Comparison of ENCODE assay signal across 23 cellular contexts in the genomic region with DNA sequence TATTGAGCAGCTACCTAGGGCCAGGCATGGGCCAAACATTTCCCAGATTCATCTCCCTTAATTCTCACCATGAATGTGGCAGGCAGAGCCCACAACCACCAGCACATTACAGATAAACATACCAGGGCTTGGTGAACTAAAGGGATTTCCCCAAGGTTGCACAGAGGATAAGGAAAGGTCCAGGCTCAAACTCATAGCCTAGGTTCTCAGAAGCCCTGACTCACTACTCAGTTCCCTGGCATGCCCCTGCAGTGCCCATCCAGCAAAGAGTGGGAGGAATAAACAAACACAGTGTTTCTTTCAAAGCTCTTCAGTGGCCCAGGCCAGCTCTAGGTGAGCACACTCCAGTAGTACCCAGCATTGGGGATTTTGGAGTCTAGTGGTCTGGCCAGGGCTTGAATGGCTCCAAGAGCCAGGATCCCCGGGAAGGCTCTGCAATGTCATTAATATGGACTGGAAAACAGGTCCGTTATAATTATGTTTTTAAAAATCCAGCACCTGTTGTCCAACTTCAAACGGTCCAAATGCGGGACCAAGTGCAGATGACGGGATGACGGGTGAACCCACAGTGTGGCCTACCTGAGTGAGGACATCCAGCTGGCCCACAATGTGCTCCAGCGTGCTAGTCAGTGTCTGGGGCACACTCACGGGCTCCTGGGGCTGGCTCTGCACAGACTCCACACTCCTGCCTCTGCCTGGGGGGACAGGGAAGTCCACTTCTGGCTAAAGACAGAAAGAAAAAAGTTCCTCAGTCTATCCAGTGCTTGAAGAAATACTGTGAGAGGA. TPM values are rescaled to one million over a fixed set of nuclear protein-coding genes. Genes with fewer than 3 reads are reported as not detected.
A peak's percentile ranks its signal among the peaks of the same experiment; 100 is the strongest.
DNase-seq lines count a peak whose midpoint lies in the region; ATAC-seq and TF ChIP-seq lines count a peak whose summit lies in the region.
"Had no signal": no experiment of that assay in that cellular context is flagged by ENCODE, and none has a peak within 500 bp of the region (broad histone marks: within the 10 kb centered on the region; RNA-seq: fewer than 3 reads in every experiment).

No MANE protein-coding gene starts in this region.

- H3K27ac ChIP-seq in epithelial cell of prostate: no peak overlapping the region
- H3K27ac ChIP-seq: coronary artery, right lobe of liver had no signal

- H3K27ac Mint-ChIP-seq in activated naive CD8-positive, alpha-beta T cell treated with anti-CD3 and anti-CD28 coated beads, Interleukin-2, amount 50 U/mL, for 24 hours: no peak overlapping the region
- no peak overlapping the region for H3K27ac Mint-ChIP-seq in activated naive CD8-positive, alpha-beta T cell treated with anti-CD3 and anti-CD28 coated beads for 36 hours
- H3K27ac Mint-ChIP-seq in activated CD8-positive, alpha-beta T cell treated with anti-CD3 and anti-CD28 coated beads for 36 hours: no peak overlapping the region
- H3K27ac Mint-ChIP-seq: activated naive CD8-positive, alpha-beta T cell treated with anti-CD3 and anti-CD28 coated beads, Interleukin-2, amount 10 ng/mL, durations not matched to agents 7 days and 5 days; activated T-helper 2 cell treated with anti-CD3 and anti-CD28 coated beads, Interferon-gamma antibody, Interleukin-2, Interleukin-4, amounts not matched to agents 10 μg/mL and 5 μg/mL and 100 μg/mL, durations not matched to agents 14 hours and 24 hours and 36 hours had no signal

- intact Hi-C loops in activated CD8-positive, alpha-beta T cell treated with anti-CD3 and anti-CD28 coated beads for 36 hours (cut with micrococcal nuclease): no loop called here

- POLR2A ChIA-PET in activated CD8-positive, alpha-beta T cell treated with anti-CD3 and anti-CD28 coated beads for 36 hours (lab: Charles Lee): no interaction called here

- no peak for DNase-seq in activated naive CD8-positive, alpha-beta T cell treated with anti-CD3 and anti-CD28 coated beads, Interleukin-2, amount 50 U/mL, for 24 hours
- no peak for DNase-seq in activated naive CD8-positive, alpha-beta T cell treated with anti-CD3 and anti-CD28 coated beads for 36 hours
- no peak for DNase-seq in activated CD8-positive, alpha-beta T cell treated with anti-CD3 and anti-CD28 coated beads for 36 hours
- peak; percentile 16 for DNase-seq in epithelial cell of prostate (ENCODE audit: low read depth, low spot score)
- DNase-seq in renal cortical epithelial cell (ENCODE audit: low read depth): peak; percentile 82
- no peak for DNase-seq in activated CD8-positive, alpha-beta memory T cell treated with anti-CD3 and anti-CD28 coated beads, Interleukin-2, amount 50 U/mL, for 4 hours
- no peak for DNase-seq in AML-193 (lab: John Stamatoyannopoulos, UW)
- DNase-seq: activated CD4-positive, alpha-beta T cell treated with anti-CD3 and anti-CD28 coated beads for 1 hour; activated naive CD8-positive, alpha-beta T cell treated with anti-CD3 and anti-CD28 coated beads, Interleukin-2, amount 10 ng/mL, durations not matched to agents 7 days and 5 days; DMS153; left colon; naive B cell; NCI-H1092 treated with DMSO at 0.1 percent for 48 hours; NCI-H187 treated with DMSO at 0.1 percent for 48 hours; NCI-H2227 treated with DMSO at 0.1 percent for 48 hours; NCI-H748 treated with DMSO at 0.1 percent for 48 hours; upper lobe of left lung had no signal

- no peaks in the 10 kb centered on the region for H3K4me1 Mint-ChIP-seq in activated naive CD8-positive, alpha-beta T cell treated with anti-CD3 and anti-CD28 coated beads, Interleukin-2, amount 50 U/mL, for 24 hours
- no peaks in the 10 kb centered on the region for H3K4me1 Mint-ChIP-seq in activated naive CD8-positive, alpha-beta T cell treated with anti-CD3 and anti-CD28 coated beads for 36 hours
- H3K4me1 Mint-ChIP-seq in activated CD8-positive, alpha-beta T cell treated with anti-CD3 and anti-CD28 coated beads for 36 hours (ENCODE audit: low read depth): no peaks in the 10 kb centered on the region

- H3K4me3 Mint-ChIP-seq in activated naive CD8-positive, alpha-beta T cell treated with anti-CD3 and anti-CD28 coated beads, Interleukin-2, amount 50 U/mL, for 24 hours: no peak overlapping the region
- H3K4me3 Mint-ChIP-seq in activated naive CD8-positive, alpha-beta T cell treated with anti-CD3 and anti-CD28 coated beads for 36 hours: no peak overlapping the region
- H3K4me3 Mint-ChIP-seq in activated CD8-positive, alpha-beta T cell treated with anti-CD3 and anti-CD28 coated beads for 36 hours: no peak overlapping the region
- H3K4me3 Mint-ChIP-seq: activated naive CD8-positive, alpha-beta T cell treated with anti-CD3 and anti-CD28 coated beads, Interleukin-2, amount 10 ng/mL, durations not matched to agents 7 days and 5 days; CD8-positive, alpha-beta memory T cell; naive B cell had no signal

- H3K27me3 Mint-ChIP-seq in activated naive CD8-positive, alpha-beta T cell treated with anti-CD3 and anti-CD28 coated beads, Interleukin-2, amount 50 U/mL, for 24 hours: no peaks in the 10 kb centered on the region
- no peaks in the 10 kb centered on the region for H3K27me3 Mint-ChIP-seq in activated naive CD8-positive, alpha-beta T cell treated with anti-CD3 and anti-CD28 coated beads for 36 hours
- no peaks in the 10 kb centered on the region for H3K27me3 Mint-ChIP-seq in activated CD8-positive, alpha-beta T cell treated with anti-CD3 and anti-CD28 coated beads for 36 hours
- H3K27me3 Mint-ChIP-seq: activated naive CD8-positive, alpha-beta T cell treated with anti-CD3 and anti-CD28 coated beads, Interleukin-2, amount 10 ng/mL, durations not matched to agents 7 days and 5 days; CD8-positive, alpha-beta memory T cell; naive B cell had no signal

- no peak for TF ChIP-seq CTCF in activated CD8-positive, alpha-beta T cell treated with anti-CD3 and anti-CD28 coated beads for 36 hours (IDR thresholded peaks at IDR 0.05)

- H3K9me3 Mint-ChIP-seq in activated naive CD8-positive, alpha-beta T cell treated with anti-CD3 and anti-CD28 coated beads, Interleukin-2, amount 50 U/mL, for 24 hours: peaks cover under 1% of the 10 kb centered on the region
- H3K9me3 Mint-ChIP-seq in activated naive CD8-positive, alpha-beta T cell treated with anti-CD3 and anti-CD28 coated beads for 36 hours: peaks cover 2% of the 10 kb centered on the region
- H3K9me3 Mint-ChIP-seq in activated CD8-positive, alpha-beta T cell treated with anti-CD3 and anti-CD28 coated beads for 36 hours: no peaks in the 10 kb centered on the region

- CTCF ChIA-PET in activated CD8-positive, alpha-beta T cell treated with anti-CD3 and anti-CD28 coated beads for 36 hours (lab: Charles Lee): interaction anchor here (1.1 to 1.2 kb wide), 2 partner anchors 12 to 27 kb away, joined by 3 read pairs; no protein-coding TSS in a partner anchor

- peak; percentile 56 for ATAC-seq in activated naive CD8-positive, alpha-beta T cell treated with anti-CD3 and anti-CD28 coated beads, Interleukin-2, amount 50 U/mL, for 24 hours
- ATAC-seq in activated CD8-positive, alpha-beta T cell treated with anti-CD3 and anti-CD28 coated beads for 36 hours: peak; percentile 45
- no peak for ATAC-seq in HG03469 (IDR thresholded peaks at IDR 0.05; ENCODE audit: unreplicated experiment)
- ATAC-seq: HCT116, left colon had no signal

- peaks cover 14% of the 10 kb centered on the region for H3K36me3 Mint-ChIP-seq in activated naive CD8-positive, alpha-beta T cell treated with anti-CD3 and anti-CD28 coated beads, Interleukin-2, amount 50 U/mL, for 24 hours (ENCODE audit: low read depth)
- peaks cover 24% of the 10 kb centered on the region for H3K36me3 Mint-ChIP-seq in activated naive CD8-positive, alpha-beta T cell treated with anti-CD3 and anti-CD28 coated beads for 36 hours
- peaks cover 8% of the 10 kb centered on the region for H3K36me3 Mint-ChIP-seq in activated CD8-positive, alpha-beta T cell treated with anti-CD3 and anti-CD28 coated beads for 36 hours (ENCODE audit: low read depth)

RNA-seq across cellular contexts. Expression of gene DUSP7, which starts 39.8 kb away (rescaled TPM):
- 10 to 100 TPM; 21.7 to 22.0 TPM for total RNA-seq in activated naive CD8-positive, alpha-beta T cell treated with anti-CD3 and anti-CD28 coated beads for 36 hours
- 10 to 100 TPM; 19.6 to 21.6 TPM for total RNA-seq in activated CD8-positive, alpha-beta T cell treated with anti-CD3 and anti-CD28 coated beads for 36 hours
- 6.2 and 8.2 TPM in 2 replicates for total RNA-seq in renal cortical epithelial cell

RNA-seq across cellular contexts. Expression of gene POC1A, which starts 58.0 kb away (rescaled TPM):
- total RNA-seq in activated naive CD8-positive, alpha-beta T cell treated with anti-CD3 and anti-CD28 coated beads for 36 hours: 10 to 100 TPM; 23.8 to 24.8 TPM
- total RNA-seq in activated CD8-positive, alpha-beta T cell treated with anti-CD3 and anti-CD28 coated beads for 36 hours: 10 to 100 TPM; 21.2 to 23.5 TPM
- 2.5 and 5.0 TPM in 2 replicates for total RNA-seq in renal cortical epithelial cell

Comparison
In these comparisons a context has a peak if more than half of its experiments do, and no peak if none do; other contexts are left out.
1. DNase-seq: peak in epithelial cell of prostate (single experiment) and renal cortical epithelial cell (single experiment); none in activated naive CD8-positive, alpha-beta T cell treated with anti-CD3 and anti-CD28 coated beads, Interleukin-2, amount 50 U/mL, for 24 hours (single experiment), activated naive CD8-positive, alpha-beta T cell treated with anti-CD3 and anti-CD28 coated beads for 36 hours (single experiment), activated CD8-positive, alpha-beta T cell treated with anti-CD3 and anti-CD28 coated beads for 36 hours (single experiment), activated CD8-positive, alpha-beta memory T cell treated with anti-CD3 and anti-CD28 coated beads, Interleukin-2, amount 50 U/mL, for 4 hours (single experiment) and AML-193 (0 of 2).